In genomic region chr14:75303415-75303814, GRCh38 we compare ENCODE assay signal across 8 cellular contexts. TPM values are rescaled to one million over a fixed set of nuclear protein-coding genes. Genes with fewer than 3 reads are reported as not detected.
DNase-seq lines count a peak whose midpoint lies in the region; ATAC-seq, FAIRE-seq and TF ChIP-seq lines count a peak whose summit lies in the region.

No MANE protein-coding gene starts in this region.

- H3K9me2 ChIP-seq in GM23338 (ENCODE audit: insufficient read depth), result no peaks in the 10 kb centered on the region

- FAIRE-seq in kidney (lab: Jason Lieb, UNC), result no peak

- H3K27me3 Mint-ChIP-seq in GM23338 (ENCODE audit: insufficient read depth, low read depth, poor library complexity), result peaks cover 18% of the 10 kb centered on the region

- H3K9me3 ChIP-seq in kidney (ENCODE audit: control insufficient read depth in 1 of 2, low read length in 2 of 2), result no peaks in the 10 kb centered on the region

- H3K27ac ChIP-seq in GM23338 (ENCODE audit: low read depth), result no peak overlapping the region
- no peak overlapping the region for H3K27ac ChIP-seq in kidney (ENCODE audit: low read depth in 2 of 2, low read length in 2 of 2)

- intact Hi-C loops in kidney (cut with DNase I), result loop anchor here (5.0 kb wide), 1 partner anchor 171 kb away; no protein-coding TSS in a partner anchor

- H3K4me3 ChIP-seq in GM23338, result no peak overlapping the region
- no peak overlapping the region for H3K4me3 ChIP-seq in cardiac fibroblast (replicated peaks in 1 of 2; ENCODE audit: low read depth in 2 of 2, low read length in 2 of 2)
- H3K4me3 ChIP-seq in kidney (ENCODE audit: low read length in 2 of 2), result no peak overlapping the region

- H3F3A ChIP-seq in GM23338 (replicated peaks; ENCODE audit: low read depth), result no peaks in the 10 kb centered on the region

- H3K4me1 ChIP-seq in GM23338 (ENCODE audit: insufficient read depth) (no peaks in the 10 kb centered on the region), kidney (ENCODE audit: control insufficient read depth in 1 of 2, insufficient read depth in 1 of 2, low read depth in 1 of 2, low read length in 2 of 2) (peaks cover 0 to 5% of the 10 kb centered on the region in 2 donors)

- no peak overlapping the region for H3K9ac ChIP-seq in kidney (ENCODE audit: low read length in 2 of 2)

- H3K9me3 Mint-ChIP-seq in GM23338, result no peaks in the 10 kb centered on the region; the same call in 2 of the 3 replicates

- no peak overlapping the region for H3K4me2 ChIP-seq in GM23338

- no peak overlapping the region for H2AFZ ChIP-seq in GM23338

- ATAC-seq in GM23338 (peak; percentile 78), HG03521 (IDR thresholded peaks at IDR 0.05; ENCODE audit: unreplicated experiment) (no peak)

- H3K36me3 ChIP-seq in GM23338 (ENCODE audit: insufficient read depth) (no peaks in the 10 kb centered on the region), kidney (ENCODE audit: control insufficient read depth in 1 of 2, insufficient read depth in 2 of 2, low read length in 2 of 2) (no peaks in the 10 kb centered on the region)

- no peaks in the 10 kb centered on the region for H3K79me2 ChIP-seq in GM23338 (replicated peaks; ENCODE audit: insufficient read depth)

- no peaks in the 10 kb centered on the region for H3K36me3 Mint-ChIP-seq in GM23338 (ENCODE audit: low read depth)

- H3K27ac Mint-ChIP-seq in GM23338, result peak overlapping the region; percentile 62

- H3K4me3 Mint-ChIP-seq in GM23338, result no peak overlapping the region

- H3K4me1 Mint-ChIP-seq in GM23338, result peaks cover 11% of the 10 kb centered on the region

- H4K20me1 ChIP-seq in GM23338 (replicated peaks; ENCODE audit: insufficient read depth), result no peaks in the 10 kb centered on the region

- H3K27me3 ChIP-seq in GM23338 (ENCODE audit: insufficient read depth), result no peaks in the 10 kb centered on the region

- peak; percentile 79 for TF ChIP-seq CTCF in AG09319 (IDR thresholded peaks at IDR 0.05; ENCODE audit: low read depth, low read length)
- peak; percentile 94 to 97 for TF ChIP-seq CTCF in GM23338 (conservative IDR thresholded peaks at IDR 0.05; ENCODE audit: low read depth in 2 of 2)
- peak; percentile 74 for TF ChIP-seq CTCF in cardiac fibroblast (IDR thresholded peaks at IDR 0.05; ENCODE audit: low read depth, low read length)
- TF ChIP-seq CTCF in kidney (IDR thresholded peaks at IDR 0.05; ENCODE audit: borderline replicate concordance, extremely low read depth, insufficient read depth), result peak; percentile 96

- DNase-seq in AG09319 (ENCODE audit: extremely low read depth, low read depth), result no peak
- DNase-seq in GM23338 (ENCODE audit: low spot score), result peak; percentile 90
- peak; percentile 84 for DNase-seq in NCI-H2227 (lab: John Stamatoyannopoulos, UW; ENCODE audit: unreplicated experiment)
- DNase-seq in UCSD-AML1 (lab: John Stamatoyannopoulos, UW; ENCODE audit: unreplicated experiment), result peak; percentile 59
- DNase-seq in cardiac fibroblast (ENCODE audit: low read depth in 2 of 2), result peak; percentile 84 to 87
- DNase-seq in kidney, result no peak
- peak; percentile 58 to 60 for DNase-seq in stimulated activated CD4-positive, alpha-beta T cell treated with anti-CD3 and anti-CD28 coated beads, Interleukin-2, amount 100 ng/mL, for 24 hours

TF ChIP-seq in GM23338, 12 proteins besides CTCF, POLR2A, EP300 and RAD21 (continues in another document):
- no peak for TF ChIP-seq REST (IDR thresholded peaks at IDR 0.05; ENCODE audit: unreplicated experiment)
- TF ChIP-seq STAT1 (IDR thresholded peaks at IDR 0.05; ENCODE audit: unreplicated experiment), result no peak
- no peak for TF ChIP-seq CREB1 (CRISPR knock-in tag; IDR thresholded peaks at IDR 0.05; ENCODE audit: low read depth)
- TF ChIP-seq, protein P1, sequence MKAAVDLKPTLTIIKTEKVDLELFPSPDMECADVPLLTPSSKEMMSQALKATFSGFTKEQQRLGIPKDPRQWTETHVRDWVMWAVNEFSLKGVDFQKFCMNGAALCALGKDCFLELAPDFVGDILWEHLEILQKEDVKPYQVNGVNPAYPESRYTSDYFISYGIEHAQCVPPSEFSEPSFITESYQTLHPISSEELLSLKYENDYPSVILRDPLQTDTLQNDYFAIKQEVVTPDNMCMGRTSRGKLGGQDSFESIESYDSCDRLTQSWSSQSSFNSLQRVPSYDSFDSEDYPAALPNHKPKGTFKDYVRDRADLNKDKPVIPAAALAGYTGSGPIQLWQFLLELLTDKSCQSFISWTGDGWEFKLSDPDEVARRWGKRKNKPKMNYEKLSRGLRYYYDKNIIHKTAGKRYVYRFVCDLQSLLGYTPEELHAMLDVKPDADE (IDR thresholded peaks at IDR 0.05), result no peak
- TF ChIP-seq ZNF114 (CRISPR knock-in tag; IDR thresholded peaks at IDR 0.05), result no peak

RNA-seq across cellular contexts. Expression of gene FOS, which starts 24.8 kb away (rescaled TPM):
- 39.7 and 47.3 TPM in 2 replicates for total RNA-seq in GM23338 (2014; rRNA removed; shearing (Covaris generic))
- 48.6 and 54.8 TPM in 2 replicates for polyA plus RNA-seq in GM23338 (2016; fragmentation: Nextera tagmentation; extraction: Ambion mirVana)
- 116 TPM for total RNA-seq in kidney
- 193 TPM for polyA plus RNA-seq in kidney (ENCODE audit: insufficient read depth, low read depth, low replicate concordance)

Comparison
In these comparisons a context has a peak if more than half of its experiments do, and no peak if none do; other contexts are left out.
1. DNase-seq: peak in GM23338 (single experiment), NCI-H2227 (single experiment), UCSD-AML1 (single experiment), cardiac fibroblast (2 of 2) and stimulated activated CD4-positive, alpha-beta T cell treated with anti-CD3 and anti-CD28 coated beads, Interleukin-2, amount 100 ng/mL, for 24 hours (2 of 2); none in AG09319 (single experiment) and kidney (single experiment).
2. Peak in every context shown above with its lines, with median percentiles within 50 percentile points of each other: CTCF ChIP-seq.